ENCODE assay signal across 28 cellular contexts in the genomic region with DNA sequence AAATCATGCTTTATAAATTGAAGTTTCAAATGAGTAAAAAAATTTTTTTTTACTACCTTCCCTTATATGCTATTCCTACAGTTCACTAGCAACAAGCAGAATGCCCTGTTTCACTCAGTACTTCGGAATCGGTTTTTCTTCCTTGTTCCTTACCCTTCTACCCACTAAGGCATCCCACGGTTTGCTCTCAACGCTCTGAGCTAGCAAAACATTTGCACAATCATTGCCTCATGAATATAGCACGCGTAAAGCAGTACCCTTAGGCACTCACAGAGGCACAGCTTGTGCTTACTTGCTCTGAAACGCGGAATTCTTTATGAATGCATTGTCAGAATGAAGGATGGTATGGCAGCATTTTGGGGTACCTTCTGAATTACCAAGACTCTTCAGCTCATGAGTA. TPM values are rescaled to one million over a fixed set of nuclear protein-coding genes. Genes with fewer than 3 reads are reported as not detected.
DNase-seq lines count a peak whose midpoint lies in the region; ATAC-seq and TF ChIP-seq lines count a peak whose summit lies in the region.
"Had no signal": no experiment of that assay in that cellular context is flagged by ENCODE, and none has a peak within 500 bp of the region (broad histone marks: within the 10 kb centered on the region; RNA-seq: fewer than 3 reads in every experiment).

No MANE protein-coding gene starts in this region.

- H3K4ac ChIP-seq in H9 (ENCODE audit: low read depth, low read length), result no peak overlapping the region

- H2BK120ac ChIP-seq in H9 (ENCODE audit: low read depth, low read length, poor library complexity, severe bottlenecking), result no peak overlapping the region

- peak overlapping the region; percentile 71 for H3K4me3 ChIP-seq in SK-N-MC
- H3K4me3 ChIP-seq: BLaER1, neural progenitor cell, psoas muscle, skin epidermis had no signal

- H2BK12ac ChIP-seq in H9 (ENCODE audit: insufficient read length, low read depth, low read length), result no peak overlapping the region

- no peak for DNase-seq in H9
- peak; percentile 95 for DNase-seq in SK-N-MC (ENCODE audit: low read depth, low spot score)
- DNase-seq in foreskin melanocyte, result peak; percentile 32
- DNase-seq in sciatic nerve (ENCODE audit: low spot score), result no peak
- DNase-seq in NCI-H2081 treated with DMSO at 0.1 percent for 48 hours (lab: John Stamatoyannopoulos, UW), result no peak
- no peak for DNase-seq in NCI-H748 (lab: John Stamatoyannopoulos, UW; ENCODE audit: unreplicated experiment)
- no peak for DNase-seq in mucosa of gallbladder (ENCODE audit: low spot score)
- DNase-seq: activated CD4-positive, alpha-beta T cell treated with anti-CD3 and anti-CD28 coated beads, Interleukin-2, amount 10 ng/mL, durations not matched to agents 24 days and 14 days; activated naive CD4-positive, alpha-beta T cell; activated T-cell treated with anti-CD3 and anti-CD28 coated beads, Interleukin-2, amount 50 U/mL, for 4 hours; COR-L47; dermis blood vessel endothelial cell; DMS53; H7; NCI-H1105 treated with DMSO at 0.1 percent for 48 hours; NCI-H1930; NCI-H2227 treated with DMSO at 0.1 percent for 48 hours; NCI-H774; OCI-M1; psoas muscle; Right ventricle myocardium superior; WERI-Rb-1 had no signal

- H3K27me3 Mint-ChIP-seq in H9 (ENCODE audit: low read depth), result no peaks in the 10 kb centered on the region; the same call in 1 of the 2 replicates
- H3K27me3 Mint-ChIP-seq: activated CD4-positive, alpha-beta T cell treated with anti-CD3 and anti-CD28 coated beads, Interleukin-2, amount 10 ng/mL, durations not matched to agents 24 days and 14 days; IgD-negative memory B cell; type B pancreatic cell had no signal

- H3K27me3 ChIP-seq in H9 (ENCODE audit: insufficient read depth, low read length), result no peaks in the 10 kb centered on the region
- H3K27me3 ChIP-seq: BLaER1, neural progenitor cell had no signal

- H3K23ac ChIP-seq in H9 (ENCODE audit: insufficient read length, low read depth, low read length), result no peak overlapping the region

- intact Hi-C loops in sciatic nerve (cut with DNase I), result no loop called here

- ATAC-seq in sciatic nerve, result peak; percentile 44
- ATAC-seq in GM19023 (IDR thresholded peaks at IDR 0.05; ENCODE audit: unreplicated experiment), result no peak
- ATAC-seq: activated T-cell treated with anti-CD3 and anti-CD28 coated beads, Interleukin-2, amount 50 U/mL, for 4 hours; psoas muscle had no signal

- no peak for TF ChIP-seq CTCF in H9 (conservative IDR thresholded peaks at IDR 0.05)

- no peaks in the 10 kb centered on the region for H3K9me3 ChIP-seq in H9 (ENCODE audit: control insufficient read depth, low read depth, low read length)
- no peaks in the 10 kb centered on the region for H3K9me3 ChIP-seq in SK-N-MC (ENCODE audit: low read depth, low read length)
- H3K9me3 ChIP-seq: BLaER1, psoas muscle had no signal

- H4K8ac ChIP-seq in H9 (replicated peaks; ENCODE audit: insufficient read length, low read depth, low read length), result no peak overlapping the region

- H3K14ac ChIP-seq in H9 (ENCODE audit: insufficient read depth, low read length), result no peak overlapping the region

- H3K27ac ChIP-seq in H9 (ENCODE audit: insufficient read length, low read depth, low read length) (no peak overlapping the region), SK-N-MC (peak overlapping the region; percentile 99)
- H3K27ac ChIP-seq: BLaER1, neural progenitor cell, psoas muscle, WERI-Rb-1 had no signal

- H3K4me2 ChIP-seq in H9 (ENCODE audit: insufficient read depth, insufficient read length, low read length), result no peak overlapping the region
- H3K4me2 ChIP-seq: BLaER1, neural progenitor cell had no signal

- no peak overlapping the region for H2AK5ac ChIP-seq in H9 (ENCODE audit: insufficient read length, low read length)

- no peaks in the 10 kb centered on the region for H3K36me3 ChIP-seq in SK-N-MC (ENCODE audit: insufficient read depth, low read length)
- H3K36me3 ChIP-seq: BLaER1, neural progenitor cell, WERI-Rb-1 had no signal

- H3K9ac ChIP-seq in H9 (ENCODE audit: extremely low read depth, insufficient read length, low read length) (no peak overlapping the region), SK-N-MC (ENCODE audit: insufficient read length) (peak overlapping the region; percentile 80)
- H3K9ac ChIP-seq: BLaER1, neural progenitor cell had no signal

- no peaks in the 10 kb centered on the region for H3K79me1 ChIP-seq in H9 (ENCODE audit: insufficient read depth, low read depth, low read length, poor library complexity, severe bottlenecking)

- no peak overlapping the region for H4K5ac ChIP-seq in H9 (ENCODE audit: insufficient read length, low read depth, low read length)

- H2AFZ ChIP-seq in H9 (ENCODE audit: low read length), result no peak overlapping the region
- H2AFZ ChIP-seq: neural progenitor cell had no signal

- no peak overlapping the region for H3T11ph ChIP-seq in H9 (ENCODE audit: low read length)

- no peaks in the 10 kb centered on the region for H3K23me2 ChIP-seq in H9 (ENCODE audit: insufficient read length, low read depth, low read length, poor library complexity, severe bottlenecking)

- H3K27ac Mint-ChIP-seq in H9, result no peak overlapping the region
- H3K27ac Mint-ChIP-seq: activated CD4-positive, alpha-beta T cell treated with anti-CD3 and anti-CD28 coated beads, Interleukin-2, amount 10 ng/mL, durations not matched to agents 24 days and 14 days; IgD-negative memory B cell; neural progenitor cell; type B pancreatic cell had no signal

- H2BK5ac ChIP-seq in H9 (ENCODE audit: insufficient read length, low read length), result no peak overlapping the region

- H4K20me1 ChIP-seq in H9 (ENCODE audit: control insufficient read depth, insufficient read depth, insufficient read length), result no peaks in the 10 kb centered on the region

- no peaks in the 10 kb centered on the region for H3K9me3 Mint-ChIP-seq in H9
- H3K9me3 Mint-ChIP-seq: activated CD4-positive, alpha-beta T cell treated with anti-CD3 and anti-CD28 coated beads, Interleukin-2, amount 10 ng/mL, durations not matched to agents 24 days and 14 days; activated T-cell treated with anti-CD3 and anti-CD28 coated beads, Interleukin-2, amount 50 U/mL, for 4 hours; IgD-negative memory B cell; neural progenitor cell; type B pancreatic cell had no signal

- no peak overlapping the region for H2BK15ac ChIP-seq in H9 (ENCODE audit: low read depth, low read length)

- no peaks in the 10 kb centered on the region for H3K79me2 ChIP-seq in H9 (ENCODE audit: insufficient read depth, low read length)

- no peaks in the 10 kb centered on the region for H3K36me3 Mint-ChIP-seq in H9 (ENCODE audit: insufficient read depth in 1 of 3, low read depth in 3 of 3)
- H3K36me3 Mint-ChIP-seq: IgD-negative memory B cell, neural progenitor cell, type B pancreatic cell had no signal

- H3K56ac ChIP-seq in H9 (ENCODE audit: insufficient read length, low read depth, low read length), result no peak overlapping the region

- no peak overlapping the region for H3K4me3 Mint-ChIP-seq in H9
- H3K4me3 Mint-ChIP-seq: activated CD4-positive, alpha-beta T cell treated with anti-CD3 and anti-CD28 coated beads, Interleukin-2, amount 10 ng/mL, durations not matched to agents 24 days and 14 days; activated T-cell treated with anti-CD3 and anti-CD28 coated beads, Interleukin-2, amount 50 U/mL, for 4 hours; IgD-negative memory B cell; neural progenitor cell; type B pancreatic cell had no signal

- no peak overlapping the region for H2BK20ac ChIP-seq in H9 (ENCODE audit: low read depth, low read length, poor library complexity, severe bottlenecking)

- peaks cover 4 to 12% of the 10 kb centered on the region in 2 experiments for H3K4me1 Mint-ChIP-seq in H9

- no peak overlapping the region for H4K91ac ChIP-seq in H9 (ENCODE audit: insufficient read length, low read depth, low read length)

- peaks cover 2% of the 10 kb centered on the region; the same call in 1 of the 2 replicates for H3K4me1 ChIP-seq in H9 (ENCODE audit: insufficient read depth, low read length)
- H3K4me1 ChIP-seq: neural progenitor cell, psoas muscle had no signal

- no CpG with 5 or more reads among the region's 8 CpGs for WGBS in H9 (ENCODE audit: extremely low coverage, insufficient read length, low lambda C conversion rate)

- H3K18ac ChIP-seq in H9 (ENCODE audit: insufficient read length, low read depth, low read length), result peak overlapping the region; percentile 34

RNA-seq across cellular contexts. Expression of a gene that starts 45.0 kb away (rescaled TPM):
- total RNA-seq in H9 (2021), result 6.0 and 8.5 TPM in 2 replicates
- total RNA-seq in sciatic nerve, result 38.6 TPM
- total RNA-seq in mucosa of gallbladder, result 54.0 TPM

Comparison
In these comparisons a context has a peak if more than half of its experiments do, and no peak if none do; other contexts are left out.
1. DNase-seq: peak in SK-N-MC (single experiment) and foreskin melanocyte (single experiment); none in H9 (single experiment), sciatic nerve (single experiment), NCI-H2081 treated with DMSO at 0.1 percent for 48 hours (single experiment), NCI-H748 (single experiment) and mucosa of gallbladder (single experiment).